In genomic region chr13:31175847-31176536, GRCh38 we compare ENCODE assay signal across 22 cellular contexts. TPM values are rescaled to one million over a fixed set of nuclear protein-coding genes. Genes with fewer than 3 reads are reported as not detected.
DNase-seq lines count a peak whose midpoint lies in the region; ATAC-seq, FAIRE-seq and TF ChIP-seq lines count a peak whose summit lies in the region.
"Had no signal": no experiment of that assay in that cellular context is flagged by ENCODE, and none has a peak within 500 bp of the region (broad histone marks: within the 10 kb centered on the region; RNA-seq: fewer than 3 reads in every experiment).

No MANE protein-coding gene starts in this region.

- WGBS in HepG2 (ENCODE audit: low lambda C conversion rate) = 6% methylated on average over 3 of the region's 3 CpGs
- WGBS in right lobe of liver (ENCODE audit: insufficient coverage, low coverage, low lambda C conversion rate, missing lambda C conversion rate) = 80% methylated on average over 2 of the region's 3 CpGs

- no peak overlapping the region for H3K9ac ChIP-seq in HepG2 (ENCODE audit: insufficient read depth, low read depth, low read length)
- peak overlapping the region in 1 of 3 donors; percentile 35 for H3K9ac ChIP-seq in skeletal muscle tissue (ENCODE audit: low read depth in 1 of 3, low read length in 3 of 3)
- H3K9ac ChIP-seq in PC-3 (ENCODE audit: low read length) = no peak overlapping the region
- H3K9ac ChIP-seq: BLaER1 had no signal

- CTCF ChIA-PET in HepG2 (lab: Yijun Ruan, JAX; ENCODE audit: low intra/inter-chr PET ratio, low total read pairs) (no interaction called here), PC-3 (lab: Charles Lee) (no interaction called here)

- in situ Hi-C loops in HepG2 (cut with HindIII; ENCODE audit: extremely low pct_ligation_motif_present, low pct_unique_long_range_greater_than_20kb) = no loop called here

- FAIRE-seq in HepG2 (lab: Jason Lieb, UNC) = no peak
- FAIRE-seq: A549, GM12891, RCC 7860 had no signal

- no peak for TF ChIP-seq EP300 in HepG2 (IDR thresholded peaks at IDR 0.05; ENCODE audit: low read depth in 2 of 2, low read length in 2 of 2)
- TF ChIP-seq EP300 in HepG2 (CRISPR knock-in tag; IDR thresholded peaks at IDR 0.05; ENCODE audit: borderline replicate concordance) = no peak

- H3K79me2 ChIP-seq in HepG2 (ENCODE audit: insufficient read depth, low read length) (no peaks in the 10 kb centered on the region), PC-3 (ENCODE audit: low read length) (no peaks in the 10 kb centered on the region)

- H4K20me1 ChIP-seq in HepG2 (ENCODE audit: insufficient read depth, low read length) (no peaks in the 10 kb centered on the region), PC-3 (ENCODE audit: low read length) (no peaks in the 10 kb centered on the region)
- H4K20me1 ChIP-seq: BLaER1 had no signal

- no peaks in the 10 kb centered on the region for H3K36me3 ChIP-seq in HepG2 (replicated peaks in 1 of 2; ENCODE audit: control insufficient read depth in 1 of 2, insufficient read depth in 2 of 2, low read length in 2 of 2)
- H3K36me3 ChIP-seq in right lobe of liver = no peaks in the 10 kb centered on the region
- no peaks in the 10 kb centered on the region for H3K36me3 ChIP-seq in skeletal muscle tissue (ENCODE audit: control insufficient read depth in 3 of 3, insufficient read depth in 3 of 3, low read length in 3 of 3)
- no peaks in the 10 kb centered on the region for H3K36me3 ChIP-seq in PC-3 (ENCODE audit: low read depth, low read length)
- H3K36me3 ChIP-seq: BLaER1 had no signal

- H3K4me1 Mint-ChIP-seq in nephron = peaks cover 25% of the 10 kb centered on the region

- peaks cover 2% of the 10 kb centered on the region for H3K9me3 Mint-ChIP-seq in nephron

- no peaks in the 10 kb centered on the region for H3K36me3 Mint-ChIP-seq in nephron (ENCODE audit: low read depth)
- H3K36me3 Mint-ChIP-seq: CD4-positive, alpha-beta memory T cell had no signal

- TF ChIP-seq CTCF in HepG2 (CRISPR knock-in tag; IDR thresholded peaks at IDR 0.05) (peak; percentile 43), right lobe of liver (IDR thresholded peaks at IDR 0.05) (no peak), nephron (IDR thresholded peaks at IDR 0.05; ENCODE audit: unreplicated experiment in 3 of 3) (no peak), PC-3 (conservative IDR thresholded peaks at IDR 0.05; ENCODE audit: low read depth, low read length) (no peak)

- H3K27ac Mint-ChIP-seq in nephron = peak overlapping the region; percentile 81 to 95 (median 82)
- H3K27ac Mint-ChIP-seq: CD4-positive, alpha-beta memory T cell had no signal

- POLR2A ChIA-PET in HepG2 (lab: Yijun Ruan, JAX) (no interaction called here), PC-3 (lab: Charles Lee; ENCODE audit: unreplicated experiment) (interaction anchor here (0.6 kb wide), 1 partner anchor 127 kb away, joined by 4 read pairs; no protein-coding TSS in a partner anchor)

- H3K27ac ChIP-seq in HepG2 (ENCODE audit: extremely low read length, insufficient read depth, low read length) = no peak overlapping the region
- H3K27ac ChIP-seq in right lobe of liver = no peak overlapping the region
- H3K27ac ChIP-seq in skeletal muscle tissue (ENCODE audit: low read depth, low read length) = peak overlapping the region; percentile 73
- no peak overlapping the region for H3K27ac ChIP-seq in PC-3 (ENCODE audit: low read length)
- H3K27ac ChIP-seq: A549, BLaER1, SK-N-MC had no signal

- no peak overlapping the region for H3K4me3 ChIP-seq in HepG2 (replicated peaks in 1 of 3; ENCODE audit: insufficient read depth in 1 of 3, low read depth in 2 of 3, low read length in 3 of 3)
- no peak overlapping the region for H3K4me3 ChIP-seq in right lobe of liver
- H3K4me3 ChIP-seq in skeletal muscle tissue (ENCODE audit: low read length in 3 of 3) = peak overlapping the region in 2 of 3 donors; percentile 16 to 20
- no peak overlapping the region for H3K4me3 ChIP-seq in PC-3 (ENCODE audit: low read length)
- H3K4me3 ChIP-seq: A549, BLaER1, SK-N-MC had no signal

- H3K9me3 ChIP-seq in HepG2 (ENCODE audit: low read length) (no peaks in the 10 kb centered on the region), right lobe of liver (no peaks in the 10 kb centered on the region), skeletal muscle tissue (ENCODE audit: control insufficient read depth in 3 of 3, low read length in 3 of 3) (no peaks in the 10 kb centered on the region), PC-3 (ENCODE audit: low read length) (no peaks in the 10 kb centered on the region)
- H3K9me3 ChIP-seq: A549 had no signal

- intact Hi-C loops in HepG2 (cut with micrococcal nuclease; ENCODE audit: unreplicated experiment) (loop anchor here (2.0 kb wide), 1 partner anchor 15 kb away; no protein-coding TSS in a partner anchor), right lobe of liver (cut with DNase I) (no loop called here), PC-3 (cut with micrococcal nuclease) (no loop called here)

- no peaks in the 10 kb centered on the region for H3K9me2 ChIP-seq in PC-3 (replicated peaks; ENCODE audit: low read length)

- H3K4me1 ChIP-seq in HepG2 (ENCODE audit: insufficient read depth, low read length) = peaks cover 54% of the 10 kb centered on the region
- H3K4me1 ChIP-seq in right lobe of liver = no peaks in the 10 kb centered on the region
- peaks cover 10 to 18% (median 13%) of the 10 kb centered on the region in 3 donors for H3K4me1 ChIP-seq in skeletal muscle tissue (ENCODE audit: control insufficient read depth in 3 of 3, insufficient read depth in 3 of 3, low read length in 3 of 3)
- peaks cover 29% of the 10 kb centered on the region for H3K4me1 ChIP-seq in PC-3 (ENCODE audit: insufficient read depth, low read length)

- H3K4me3 Mint-ChIP-seq in nephron = no peak overlapping the region
- H3K4me3 Mint-ChIP-seq: CD4-positive, alpha-beta memory T cell had no signal

- DNase-seq in HepG2 (ENCODE audit: low spot score) (peak; percentile 34), right lobe of liver (no peak), fibroblast of gingiva (ENCODE audit: low read depth) (peak; percentile 44), PC-3 (no peak), NCI-H748 (lab: John Stamatoyannopoulos, UW; ENCODE audit: unreplicated experiment) (no peak), NCI-H2227 treated with DMSO at 0.1 percent for 48 hours (lab: John Stamatoyannopoulos, UW) (no peak)
- DNase-seq: CD4-positive, alpha-beta memory T cell; DMS53; GOT3; NCI-H1417 treated with DMSO at 0.1 percent for 48 hours; NCI-H1930; NCI-H2171; NCI-H446; NCI-H526 treated with DMSO at 0.1 percent for 48 hours; Right ventricle myocardium superior had no signal

- ATAC-seq in HepG2 (peak; percentile 76), right lobe of liver (no peak), PC-3 (no peak)
- ATAC-seq: A549 had no signal

- BruUV-seq in HepG2 (replicated peaks; lab: Mats Ljungman, UMichigan) = no TSS peak
- no TSS peak for BruUV-seq in PC-3 (replicated peaks; lab: Mats Ljungman, UMichigan)

- no peak overlapping the region for H2AFZ ChIP-seq in HepG2 (ENCODE audit: low read length)
- no peak overlapping the region for H2AFZ ChIP-seq in PC-3 (ENCODE audit: low read length)

- no peak for TF ChIP-seq RAD21 in HepG2 (CRISPR knock-in tag; IDR thresholded peaks at IDR 0.05)

- no peaks in the 10 kb centered on the region for H3F3A ChIP-seq in PC-3 (ENCODE audit: low read length, unreplicated experiment)

- TF ChIP-seq POLR2A in HepG2 (IDR thresholded peaks at IDR 0.05; ENCODE audit: insufficient read depth in 1 of 2, low read depth in 2 of 2, low read length in 2 of 2) = no peak
- TF ChIP-seq POLR2A in right lobe of liver (IDR thresholded peaks at IDR 0.05) = no peak

- H3K4me2 ChIP-seq in HepG2 (ENCODE audit: low read depth, low read length) = peak overlapping the region; percentile 57; the same call in 1 of the 2 replicates
- H3K4me2 ChIP-seq in PC-3 (ENCODE audit: low read length) = no peak overlapping the region
- H3K4me2 ChIP-seq: A549, BLaER1 had no signal

- H3K27me3 Mint-ChIP-seq in nephron (ENCODE audit: low read depth) = peaks cover 4% of the 10 kb centered on the region

- H3K27me3 ChIP-seq in HepG2 (ENCODE audit: control insufficient read depth in 1 of 2, insufficient read depth in 2 of 2, low read length in 2 of 2) = no peaks in the 10 kb centered on the region
- no peaks in the 10 kb centered on the region for H3K27me3 ChIP-seq in right lobe of liver
- H3K27me3 ChIP-seq in skeletal muscle tissue (ENCODE audit: control insufficient read depth in 3 of 3, insufficient read depth in 3 of 3, low read length in 3 of 3) = no peaks in the 10 kb centered on the region
- no peaks in the 10 kb centered on the region for H3K27me3 ChIP-seq in PC-3 (ENCODE audit: low read length)
- H3K27me3 ChIP-seq: BLaER1 had no signal

RNA-seq across cellular contexts. Expression of gene HSPH1, which starts 14.3 kb away (rescaled TPM):
- total RNA-seq in HepG2 (2016; rRNA removed; fragmentation: Illumina TruSeq; extraction: Trizol) = 62.9 and 131 TPM in 2 replicates
- total RNA-seq in HepG2 (2016; cell fraction: cytosol; rRNA removed; fragmentation: Illumina TruSeq; extraction: Trizol; ENCODE audit: low read depth) = 9.3 and 10.6 TPM in 2 replicates
- total RNA-seq in HepG2 (2016; cell fraction: insoluble cytoplasmic fraction; rRNA removed; fragmentation: Illumina TruSeq; extraction: Trizol) = 61.8 and 129 TPM in 2 replicates
- 29.7 and 34.1 TPM in 2 replicates for total RNA-seq in HepG2 (2016; cell fraction: membrane; rRNA removed; fragmentation: Illumina TruSeq; extraction: Trizol)
- 73.1 and 87.7 TPM in 2 replicates for total RNA-seq in HepG2 (2016; cell fraction: nucleus; rRNA removed; fragmentation: Illumina TruSeq; extraction: Trizol)
- polyA plus RNA-seq in HepG2 (2011; rRNA removed) = 11.2 and 13.0 TPM in 2 replicates
- 4.2 and 7.2 TPM in 2 replicates for polyA plus RNA-seq in HepG2 (2011; cell fraction: cytosol; rRNA removed)
- polyA plus RNA-seq in HepG2 (2011; cell fraction: nucleus; rRNA removed) = 11.8 and 15.2 TPM in 2 replicates
- 26.4 and 61.0 TPM in 2 replicates for polyA plus RNA-seq in HepG2 (2012)
- polyA plus RNA-seq in HepG2 (2016; cell fraction: cytosol; fragmentation: Illumina TruSeq; extraction: Trizol; ENCODE audit: low read depth) = 7.7 and 9.3 TPM in 2 replicates
- polyA plus RNA-seq in HepG2 (2016; cell fraction: insoluble cytoplasmic fraction; fragmentation: Illumina TruSeq; extraction: Trizol; ENCODE audit: low read depth) = 135 and 137 TPM in 2 replicates
- polyA plus RNA-seq in HepG2 (2016; cell fraction: membrane; fragmentation: Illumina TruSeq; extraction: Trizol; ENCODE audit: low read depth) = 20.4 and 27.2 TPM in 2 replicates
- 102 and 104 TPM in 2 replicates for polyA plus RNA-seq in HepG2 (2016; cell fraction: nucleus; fragmentation: Illumina TruSeq; extraction: Trizol; ENCODE audit: insufficient read depth, low read depth)
- polyA minus RNA-seq in HepG2 (2011; rRNA and poly(A)+ RNA removed; ENCODE audit: low replicate concordance) = 4.1 and 12.8 TPM in 2 replicates
- 16.3 and 18.9 TPM in 2 replicates for polyA minus RNA-seq in HepG2 (2011; cell fraction: cytosol; rRNA and poly(A)+ RNA removed)
- 46.5 and 58.1 TPM in 2 replicates for polyA minus RNA-seq in HepG2 (2011; cell fraction: nucleus; rRNA and poly(A)+ RNA removed)
- 10 to 100 TPM; 19.6 to 60.8 (median 31.0) TPM for total RNA-seq in right lobe of liver
- total RNA-seq in skeletal muscle tissue = 35.0 TPM
- total RNA-seq in PC-3 (2014; rRNA removed) = 83.7 and 102 TPM in 2 replicates

RNA-seq across cellular contexts. Expression of gene B3GLCT, which starts 23.8 kb away (rescaled TPM):
- 4.4 and 7.1 TPM in 2 replicates for total RNA-seq in HepG2 (2016; rRNA removed; fragmentation: Illumina TruSeq; extraction: Trizol)
- total RNA-seq in HepG2 (2016; cell fraction: cytosol; rRNA removed; fragmentation: Illumina TruSeq; extraction: Trizol; ENCODE audit: low read depth) = 1.5 and 1.7 TPM in 2 replicates
- total RNA-seq in HepG2 (2016; cell fraction: insoluble cytoplasmic fraction; rRNA removed; fragmentation: Illumina TruSeq; extraction: Trizol) = 4.5 and 7.7 TPM in 2 replicates
- 2.9 and 3.4 TPM in 2 replicates for total RNA-seq in HepG2 (2016; cell fraction: membrane; rRNA removed; fragmentation: Illumina TruSeq; extraction: Trizol)
- 7.2 and 8.5 TPM in 2 replicates for total RNA-seq in HepG2 (2016; cell fraction: nucleus; rRNA removed; fragmentation: Illumina TruSeq; extraction: Trizol)
- polyA plus RNA-seq in HepG2 (2011; rRNA removed) = 1.9 and 2.0 TPM in 2 replicates
- 1.3 and 1.7 TPM in 2 replicates for polyA plus RNA-seq in HepG2 (2011; cell fraction: cytosol; rRNA removed)
- 0.79 and 1.2 TPM in 2 replicates for polyA plus RNA-seq in HepG2 (2011; cell fraction: nucleus; rRNA removed)
- polyA plus RNA-seq in HepG2 (2012) = 2.2 and 3.0 TPM in 2 replicates
- polyA plus RNA-seq in HepG2 (2016; cell fraction: cytosol; fragmentation: Illumina TruSeq; extraction: Trizol; ENCODE audit: low read depth) = 0.46 and 0.54 TPM in 2 replicates
- 2.9 and 3.3 TPM in 2 replicates for polyA plus RNA-seq in HepG2 (2016; cell fraction: insoluble cytoplasmic fraction; fragmentation: Illumina TruSeq; extraction: Trizol; ENCODE audit: low read depth)
- polyA plus RNA-seq in HepG2 (2016; cell fraction: membrane; fragmentation: Illumina TruSeq; extraction: Trizol; ENCODE audit: low read depth) = 1.4 and 1.5 TPM in 2 replicates
- polyA plus RNA-seq in HepG2 (2016; cell fraction: nucleus; fragmentation: Illumina TruSeq; extraction: Trizol; ENCODE audit: insufficient read depth, low read depth) = 7.6 and 8.4 TPM in 2 replicates
- 2.6 and 4.6 TPM in 2 replicates for polyA minus RNA-seq in HepG2 (2011; rRNA and poly(A)+ RNA removed; ENCODE audit: low replicate concordance)
- 2.5 TPM in 2 replicates for polyA minus RNA-seq in HepG2 (2011; cell fraction: cytosol; rRNA and poly(A)+ RNA removed)
- 3.5 TPM in 2 replicates for polyA minus RNA-seq in HepG2 (2011; cell fraction: nucleus; rRNA and poly(A)+ RNA removed)
- total RNA-seq in right lobe of liver = 1 to 10 TPM; 2.7 to 3.6 (median 3.0) TPM
- 30.3 TPM for total RNA-seq in skeletal muscle tissue
- total RNA-seq in PC-3 (2014; rRNA removed) = 3.2 TPM in 2 replicates

Comparison
In these comparisons a context has a peak if more than half of its experiments do, and no peak if none do; other contexts are left out.
1. DNase-seq: peak in HepG2 (single experiment) and fibroblast of gingiva (single experiment); none in right lobe of liver (0 of 3), PC-3 (single experiment), NCI-H748 (single experiment) and NCI-H2227 treated with DMSO at 0.1 percent for 48 hours (single experiment).
2. H3K4me3 ChIP-seq: peak in skeletal muscle tissue (2 of 3); none in HepG2 (0 of 3), right lobe of liver (0 of 3) and PC-3 (single experiment).